Comparison of ENCODE assay signal across 13 cellular contexts in the genomic region with DNA sequence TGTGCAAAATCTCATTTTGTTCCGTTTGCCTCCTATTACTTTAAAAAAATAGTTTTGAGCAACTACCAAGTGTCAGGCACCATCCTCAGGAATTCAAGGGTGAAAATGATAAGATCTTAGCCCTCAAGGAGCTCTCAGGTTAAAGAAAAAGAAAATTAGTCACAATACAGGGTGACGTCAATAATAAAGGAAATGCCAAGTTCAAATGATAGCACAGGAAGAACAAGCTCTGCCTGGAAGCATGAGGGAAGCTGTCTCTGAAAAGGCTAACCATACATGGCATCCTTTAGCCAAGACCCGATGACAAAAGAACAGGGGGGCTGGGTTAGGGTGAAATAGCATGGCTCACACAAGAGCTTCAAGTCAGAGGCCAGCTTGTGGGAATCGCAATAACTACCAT. TPM values are rescaled to one million over a fixed set of nuclear protein-coding genes. Genes with fewer than 3 reads are reported as not detected.
DNase-seq lines count a peak whose midpoint lies in the region; ATAC-seq lines count a peak whose summit lies in the region.
"Had no signal": no experiment of that assay in that cellular context is flagged by ENCODE, and none has a peak within 500 bp of the region (broad histone marks: within the 10 kb centered on the region; RNA-seq: fewer than 3 reads in every experiment).

No MANE protein-coding gene starts in this region.

- peak; percentile 74 for DNase-seq in EL
- DNase-seq in RPMI7951 (ENCODE audit: low read depth) = peak; percentile 53
- peak; percentile 89 for DNase-seq in pulmonary artery endothelial cell (ENCODE audit: low read depth, low spot score)
- no peak for DNase-seq in foreskin melanocyte
- DNase-seq: midbrain; NCI-H1105; NCI-H524 treated with DMSO at 0.1 percent for 48 hours; posterior cingulate gyrus; stimulated activated CD4-positive, alpha-beta T cell treated with anti-CD3 and anti-CD28 coated beads, Interleukin-2, amount 100 ng/mL, for 48 hours; stimulated activated naive CD4-positive, alpha-beta T cell had no signal

- ATAC-seq in esophagus mucosa = peak; percentile 58
- no peak for ATAC-seq in GM18861 (IDR thresholded peaks at IDR 0.05; ENCODE audit: unreplicated experiment)
- no peak for ATAC-seq in HG03095 (IDR thresholded peaks at IDR 0.05; ENCODE audit: unreplicated experiment)

RNA-seq across cellular contexts. Expression of a gene that starts 11.1 kb away (rescaled TPM):
- total RNA-seq in RPMI7951 (2014; rRNA removed; shearing (Covaris generic)) = 0.72 TPM in 1 of 2 replicates, not detected in the other
- total RNA-seq in esophagus mucosa (457 TPM), pulmonary artery endothelial cell (116 and 148 TPM in 2 replicates)

RNA-seq across cellular contexts. Expression of a gene that starts 23.0 kb away (rescaled TPM):
- 0.68 and 0.72 TPM in 2 replicates for total RNA-seq in RPMI7951 (2014; rRNA removed; shearing (Covaris generic))
- 20.7 TPM for total RNA-seq in esophagus mucosa
- 11.5 and 14.2 TPM in 2 replicates for total RNA-seq in pulmonary artery endothelial cell

RNA-seq across cellular contexts. Expression of a gene that starts 29.3 kb away (rescaled TPM):
- total RNA-seq in RPMI7951 (2014; rRNA removed; shearing (Covaris generic)) = not detected in 2 replicates
- total RNA-seq in esophagus mucosa (1.2 TPM), pulmonary artery endothelial cell (not detected in 2 replicates)

RNA-seq across cellular contexts. Expression of a gene that starts 50.4 kb away (rescaled TPM):
- total RNA-seq in RPMI7951 (2014; rRNA removed; shearing (Covaris generic)) = not detected in 2 replicates
- total RNA-seq in esophagus mucosa = 2.7 TPM
- 0.13 and 0.35 TPM in 2 replicates for total RNA-seq in pulmonary artery endothelial cell

Comparison
In these comparisons a context has a peak if more than half of its experiments do, and no peak if none do; other contexts are left out.
1. RNA of a gene that starts 11.1 kb away (total RNA-seq): 457 TPM in esophagus mucosa (single experiment) and 116 to 148 TPM in pulmonary artery endothelial cell; 0.72 TPM in RPMI7951; every median in the first group is over 10 times any median in the second.